8 cellular contexts compared by ENCODE assay signal in the genomic region with DNA sequence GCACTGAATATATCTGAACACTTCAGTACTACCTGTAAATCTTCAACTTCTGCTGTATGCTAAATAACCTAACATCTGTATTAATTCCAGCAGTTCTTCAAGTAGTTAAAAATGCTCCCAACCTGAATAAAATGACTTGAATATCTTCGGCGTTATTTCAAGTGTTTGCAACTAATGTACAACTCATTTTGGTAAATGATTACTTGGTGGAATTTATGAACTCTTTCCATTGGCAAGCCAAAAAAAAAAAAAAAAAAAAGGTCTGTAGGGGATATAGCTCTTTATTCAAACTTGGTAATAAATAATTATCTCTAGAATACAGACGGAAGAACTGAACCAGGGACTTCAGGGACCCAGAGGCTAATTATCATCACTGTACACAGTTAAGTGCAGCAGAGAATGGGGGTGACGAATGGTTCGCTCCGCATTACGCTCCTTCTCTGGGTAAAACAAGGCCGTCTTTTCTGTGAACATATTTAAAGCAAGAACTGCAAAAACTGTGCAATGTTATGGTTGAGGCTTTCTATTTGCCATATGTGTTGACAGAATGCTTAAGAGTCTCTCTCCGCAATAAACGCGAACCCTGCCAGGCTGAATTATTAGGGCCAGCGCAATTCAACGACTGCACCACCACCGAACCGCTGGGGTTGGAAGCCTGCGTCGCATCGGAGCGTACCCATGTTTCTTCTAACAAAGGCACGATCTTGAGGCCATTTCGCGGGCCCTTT. TPM values are rescaled to one million over a fixed set of nuclear protein-coding genes. Genes with fewer than 3 reads are reported as not detected.
A peak's percentile ranks its signal among the peaks of the same experiment; 100 is the strongest.
DNase-seq lines count a peak whose midpoint lies in the region; ATAC-seq, FAIRE-seq and TF ChIP-seq lines count a peak whose summit lies in the region.

No MANE protein-coding gene starts in this region.

- H3K36me3 ChIP-seq in BE2C (peaks cover 4% of the 10 kb centered on the region; the same call in 1 of the 2 replicates), OCI-LY3 (replicated peaks; ENCODE audit: low read depth, low read length) (peaks cover 3% of the 10 kb centered on the region), endothelial cell of umbilical vein (ENCODE audit: control insufficient read depth in 2 of 2, extremely low read depth in 1 of 2, insufficient read depth in 2 of 2, low read length in 2 of 2) (no peaks in the 10 kb centered on the region), neural cell (ENCODE audit: insufficient read depth, low read length) (no peaks in the 10 kb centered on the region)

- H3K4me3 ChIP-seq in BE2C (ENCODE audit: low read depth, low read length), result peak overlapping the region; percentile 81
- H3K4me3 ChIP-seq in OCI-LY3 (ENCODE audit: low read length), result peak overlapping the region; percentile 82
- H3K4me3 ChIP-seq in endothelial cell of umbilical vein (replicated peaks in 1 of 3; ENCODE audit: insufficient read depth in 1 of 3, low read depth in 1 of 3, low read length in 3 of 3), result peak overlapping the region; percentile 53 to 62 (median 54)
- H3K4me3 ChIP-seq in neural cell (ENCODE audit: low read length), result peak overlapping the region; percentile 74

- no peak for TF ChIP-seq RAD21 in neural cell (conservative IDR thresholded peaks at IDR 0.05)

- peak overlapping the region; percentile 71; the same call in 1 of the 2 replicates for H2AFZ ChIP-seq in OCI-LY3 (ENCODE audit: low read depth, low read length)
- peak overlapping the region; percentile 79 for H2AFZ ChIP-seq in endothelial cell of umbilical vein (ENCODE audit: low read depth, low read length)
- peak overlapping the region; percentile 88 for H2AFZ ChIP-seq in neural cell (ENCODE audit: low read depth, low read length)

- FAIRE-seq in endothelial cell of umbilical vein (lab: Jason Lieb, UNC), result no peak

- H3K27me3 ChIP-seq in BE2C (no peaks in the 10 kb centered on the region), OCI-LY3 (ENCODE audit: low read depth, low read length) (no peaks in the 10 kb centered on the region), endothelial cell of umbilical vein (ENCODE audit: control insufficient read depth in 2 of 2, insufficient read depth in 2 of 2, low read length in 2 of 2) (no peaks in the 10 kb centered on the region), neural cell (ENCODE audit: insufficient read depth, low read depth, low read length) (no peaks in the 10 kb centered on the region)

- H3K79me2 ChIP-seq in OCI-LY3 (ENCODE audit: low read length) (peaks cover 39% of the 10 kb centered on the region), endothelial cell of umbilical vein (ENCODE audit: control insufficient read depth, insufficient read depth, low read length) (peaks cover 31% of the 10 kb centered on the region), neural cell (replicated peaks; ENCODE audit: insufficient read depth, low read length) (peaks cover 31% of the 10 kb centered on the region)

- no peaks in the 10 kb centered on the region for H3K9me2 ChIP-seq in neural cell (ENCODE audit: insufficient read depth, low read length)

- peak; percentile 10 for TF ChIP-seq EP300 in neural cell (conservative IDR thresholded peaks at IDR 0.05; ENCODE audit: poor library complexity, severe bottlenecking)

- TSS peak; percentile 29 for BruUV-seq in endothelial cell of umbilical vein (replicated peaks; lab: Mats Ljungman, UMichigan)

- intact Hi-C loops in endothelial cell of umbilical vein (cut with micrococcal nuclease), result loop anchor here (1.0 to 10.0 kb wide), 6 partner anchors 42 to 300 kb away; a partner anchor contains a TSS

- CTCF ChIA-PET in endothelial cell of umbilical vein (lab: Charles Lee), result interaction anchor here (1.2 kb wide), 1 partner anchor 11 kb away, joined by 3 read pairs; no protein-coding TSS in a partner anchor

- H3K9me3 ChIP-seq in BE2C (no peaks in the 10 kb centered on the region), OCI-LY3 (ENCODE audit: insufficient read depth, low read length) (no peaks in the 10 kb centered on the region), endothelial cell of umbilical vein (replicated peaks; ENCODE audit: control insufficient read depth, insufficient read depth, low read length) (no peaks in the 10 kb centered on the region), neural cell (ENCODE audit: low read length) (no peaks in the 10 kb centered on the region)

- no peaks in the 10 kb centered on the region for H3K4me1 ChIP-seq in BE2C
- H3K4me1 ChIP-seq in OCI-LY3 (ENCODE audit: low read length), result peaks cover 20% of the 10 kb centered on the region
- H3K4me1 ChIP-seq in endothelial cell of umbilical vein (ENCODE audit: control insufficient read depth, extremely low read depth, insufficient read depth, low read length), result peaks cover 18% of the 10 kb centered on the region

- peak overlapping the region; percentile 88 for H3K27ac ChIP-seq in OCI-LY3 (ENCODE audit: low read length)
- H3K27ac ChIP-seq in endothelial cell of umbilical vein (ENCODE audit: insufficient read depth, low read depth, low read length), result peak overlapping the region; percentile 39
- peak overlapping the region; percentile 98 for H3K27ac ChIP-seq in neural cell (ENCODE audit: low read length)

- no peaks in the 10 kb centered on the region for H3K9me1 ChIP-seq in endothelial cell of umbilical vein (replicated peaks; ENCODE audit: control insufficient read depth, extremely low read depth, insufficient read depth, low read length)

- H3K4me2 ChIP-seq in OCI-LY3 (ENCODE audit: low read length) (peak overlapping the region; percentile 83), endothelial cell of umbilical vein (ENCODE audit: insufficient read depth, low read length) (peak overlapping the region; percentile 44), neural cell (ENCODE audit: low read length) (peak overlapping the region; percentile 66)

- POLR2A ChIA-PET in endothelial cell of umbilical vein (lab: Charles Lee), result no interaction called here

- TF ChIP-seq POLR2A in endothelial cell of umbilical vein (IDR thresholded peaks at IDR 0.05; ENCODE audit: low read depth, low read length), result no peak

- dilution Hi-C loops in endothelial cell of umbilical vein (cut with MboI; ENCODE audit: extremely low pct_ligation_motif_present, low sequenced_read_pairs), result no loop called here

- peaks cover 6% of the 10 kb centered on the region for H3F3A ChIP-seq in neural cell (ENCODE audit: insufficient read depth, low read length, poor library complexity, severe bottlenecking)

- H3K9ac ChIP-seq in OCI-LY3 (ENCODE audit: low read length) (peak overlapping the region; percentile 77), endothelial cell of umbilical vein (replicated peaks; ENCODE audit: extremely low read depth, insufficient read depth, low read length) (peak overlapping the region; percentile 76), neural cell (ENCODE audit: low read length) (peak overlapping the region; percentile 97)

- ATAC-seq in GM19395 (IDR thresholded peaks at IDR 0.05; ENCODE audit: unreplicated experiment) (peak; percentile 9), HG02981 (IDR thresholded peaks at IDR 0.05; ENCODE audit: unreplicated experiment) (no peak), HG02852 (IDR thresholded peaks at IDR 0.05; ENCODE audit: unreplicated experiment) (no peak)

- H4K20me1 ChIP-seq in OCI-LY3 (ENCODE audit: insufficient read depth, low read length), result peaks cover 17% of the 10 kb centered on the region
- peaks cover 5% of the 10 kb centered on the region for H4K20me1 ChIP-seq in endothelial cell of umbilical vein (replicated peaks; ENCODE audit: control insufficient read depth, extremely low read depth, insufficient read depth, low read length)
- peaks cover 6% of the 10 kb centered on the region for H4K20me1 ChIP-seq in neural cell (ENCODE audit: insufficient read depth)

- DNase-seq in BE2C, result no peak
- DNase-seq in endothelial cell of umbilical vein (ENCODE audit: low read depth, low spot score), result peak; percentile 1
- no peak for DNase-seq in UCSD-AML1 (lab: John Stamatoyannopoulos, UW; ENCODE audit: unreplicated experiment)

- 0 out of 2 replicates have a peak, but pooled peaks have one; percentile 3 for TF ChIP-seq CTCF in BE2C (IDR thresholded peaks at IDR 0.05; ENCODE audit: low read depth, low read length)
- no peak for TF ChIP-seq CTCF in OCI-LY3 (IDR thresholded peaks at IDR 0.05; ENCODE audit: low read depth, low read length)
- no peak for TF ChIP-seq CTCF in endothelial cell of umbilical vein (IDR thresholded peaks at IDR 0.05; ENCODE audit: extremely low read depth in 1 of 2, insufficient read depth in 1 of 2, low read depth in 1 of 2, low read length in 2 of 2)
- TF ChIP-seq CTCF in neural cell (IDR thresholded peaks at IDR 0.05; ENCODE audit: poor library complexity, severe bottlenecking), result peak; percentile 8

TF ChIP-seq in endothelial cell of umbilical vein, 7 proteins besides CTCF, POLR2A, EP300 and RAD21 (continues in another document):
- no peak for TF ChIP-seq MYC (IDR thresholded peaks at IDR 0.05; ENCODE audit: low read depth, low read length)
- TF ChIP-seq POLR2AphosphoS5 (IDR thresholded peaks at IDR 0.05; ENCODE audit: insufficient read depth, low read depth, low read length), result no peak
- no peak for TF ChIP-seq FOS (IDR thresholded peaks at IDR 0.05; ENCODE audit: borderline replicate concordance, insufficient read depth, low read length)
- TF ChIP-seq, protein P1, sequence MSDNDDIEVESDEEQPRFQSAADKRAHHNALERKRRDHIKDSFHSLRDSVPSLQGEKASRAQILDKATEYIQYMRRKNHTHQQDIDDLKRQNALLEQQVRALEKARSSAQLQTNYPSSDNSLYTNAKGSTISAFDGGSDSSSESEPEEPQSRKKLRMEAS (IDR thresholded peaks at IDR 0.05; ENCODE audit: insufficient read depth, insufficient read length), result no peak

RNA-seq across cellular contexts. Expression of a gene that starts 1.8 kb away (rescaled TPM):
- polyA plus RNA-seq in BE2C (2012; ENCODE audit: insufficient read depth, insufficient read length, low read depth), result 9.6 TPM
- 55.6 and 60.1 TPM in 2 replicates for total RNA-seq in endothelial cell of umbilical vein
- polyA plus RNA-seq in endothelial cell of umbilical vein (6.7 and 8.1 TPM in 2 replicates), neural cell (28.4 and 32.7 TPM in 2 replicates)
- polyA plus RNA-seq in endothelial cell of umbilical vein (2011; cell fraction: cytosol; rRNA removed), result 9.1 and 10.3 TPM in 2 replicates
- 24.8 and 32.8 TPM in 2 replicates for polyA plus RNA-seq in endothelial cell of umbilical vein (2011; cell fraction: nucleus; rRNA removed)
- 12.7 and 20.0 TPM in 2 replicates for polyA plus RNA-seq in endothelial cell of umbilical vein (2012)
- polyA minus RNA-seq in endothelial cell of umbilical vein (35.3 and 48.2 TPM in 2 replicates), neural cell (110 and 118 TPM in 2 replicates)
- 25.0 TPM for polyA minus RNA-seq in endothelial cell of umbilical vein (2011; cell fraction: cytosol; rRNA and poly(A)+ RNA removed)
- polyA minus RNA-seq in endothelial cell of umbilical vein (2011; cell fraction: nucleus; rRNA and poly(A)+ RNA removed), result 135 and 176 TPM in 2 replicates

Comparison
In these comparisons a context has a peak if more than half of its experiments do, and no peak if none do; other contexts are left out.
1. CTCF ChIP-seq: peak in BE2C (single experiment) and neural cell (single experiment); none in OCI-LY3 (single experiment) and endothelial cell of umbilical vein (0 of 2).
2. H3K27ac ChIP-seq: peak in every context shown above with its lines; median percentile 98 in neural cell; 88 in OCI-LY3; 39 in endothelial cell of umbilical vein.
3. Peak in every context shown above with its lines, with median percentiles within 50 percentile points of each other: H3K4me3 ChIP-seq, H2AFZ ChIP-seq, H3K4me2 ChIP-seq and H3K9ac ChIP-seq.